In genomic region chr9:117957267-117957666, GRCh38 we compare ENCODE assay signal across 18 cellular contexts.
DNase-seq lines count a peak whose midpoint lies in the region; ATAC-seq, FAIRE-seq and TF ChIP-seq lines count a peak whose summit lies in the region.
"Had no signal": no experiment of that assay in that cellular context is flagged by ENCODE, and none has a peak within 500 bp of the region (broad histone marks: within the 10 kb centered on the region; RNA-seq: fewer than 3 reads in every experiment).

No MANE protein-coding gene starts in this region.

- 55 to 62% (median 59%) methylated on average over 2 of the region's 2 CpGs for WGBS in small intestine, 3 donors

- in situ Hi-C loops in G401 (cut with HindIII; ENCODE audit: low sequenced_read_pairs) = no loop called here

- ATAC-seq in lower lobe of right lung = peak; percentile 78 to 87
- ATAC-seq in activated CD8-positive, alpha-beta memory T cell treated with anti-CD3 and anti-CD28 coated beads, Interleukin-2, amount 10 ng/mL, durations not matched to agents 7 days and 5 days = no peak
- ATAC-seq: activated T-helper 17 cell treated with anti-CD3 and anti-CD28 coated beads, Interleukin-2, amount 50 U/mL, for 72 hours; heart right ventricle had no signal

- H3K4me3 ChIP-seq in lower lobe of right lung = no peak overlapping the region
- no peak overlapping the region for H3K4me3 ChIP-seq in vagina
- no peak overlapping the region for H3K4me3 ChIP-seq in small intestine (ENCODE audit: low read depth in 1 of 2, low read length in 2 of 2)
- H3K4me3 ChIP-seq: heart right ventricle, pancreas, SJCRH30 had no signal

- no peaks in the 10 kb centered on the region for H3K36me3 ChIP-seq in lower lobe of right lung
- H3K36me3 ChIP-seq in vagina = no peaks in the 10 kb centered on the region
- H3K36me3 ChIP-seq in small intestine (ENCODE audit: control insufficient read depth in 2 of 2, insufficient read depth in 2 of 2, low read length in 2 of 2) = no peaks in the 10 kb centered on the region
- H3K36me3 ChIP-seq: BE2C, heart right ventricle, pancreas, SJCRH30 had no signal

- no peaks in the 10 kb centered on the region for H3K36me3 Mint-ChIP-seq in activated T-helper 1 cell treated with anti-CD3 and anti-CD28 coated beads, Interleukin-12 subunit alpha, Interleukin-12 subunit beta, Interleukin-2, Interleukin-4 antibody, amounts not matched to agents 30 ng/mL and 10 ng/mL and 1 ng/mL, durations not matched to agents 14 hours and 24 hours and 36 hours (ENCODE audit: low read depth)
- H3K36me3 Mint-ChIP-seq in activated CD8-positive, alpha-beta memory T cell treated with anti-CD3 and anti-CD28 coated beads, Interleukin-2, amount 10 ng/mL, durations not matched to agents 7 days and 5 days = no peaks in the 10 kb centered on the region
- H3K36me3 Mint-ChIP-seq: activated CD4-positive, alpha-beta memory T cell treated with anti-CD3 and anti-CD28 coated beads for 36 hours had no signal

- H3K4me1 Mint-ChIP-seq in activated T-helper 1 cell treated with anti-CD3 and anti-CD28 coated beads, Interleukin-12 subunit alpha, Interleukin-12 subunit beta, Interleukin-2, Interleukin-4 antibody, amounts not matched to agents 30 ng/mL and 10 ng/mL and 1 ng/mL, durations not matched to agents 14 hours and 24 hours and 36 hours (ENCODE audit: low read depth) = no peaks in the 10 kb centered on the region
- no peaks in the 10 kb centered on the region for H3K4me1 Mint-ChIP-seq in activated CD8-positive, alpha-beta memory T cell treated with anti-CD3 and anti-CD28 coated beads, Interleukin-2, amount 10 ng/mL, durations not matched to agents 7 days and 5 days
- H3K4me1 Mint-ChIP-seq: activated T-helper 17 cell treated with anti-CD3 and anti-CD28 coated beads, Interleukin-2, amount 50 U/mL, for 72 hours had no signal

- TF ChIP-seq CTCF in lower lobe of right lung (IDR thresholded peaks at IDR 0.05) (no peak), vagina (IDR thresholded peaks at IDR 0.05) (no peak)

- no peak for TF ChIP-seq POLR2A in vagina (IDR thresholded peaks at IDR 0.05)

- intact Hi-C loops in lower lobe of right lung (cut with DNase I) (no loop called here), vagina (cut with DNase I) (no loop called here)
- intact Hi-C loops in activated T-helper 1 cell treated with anti-CD3 and anti-CD28 coated beads, Interleukin-12 subunit alpha, Interleukin-12 subunit beta, Interleukin-2, Interleukin-4 antibody, amounts not matched to agents 30 ng/mL and 10 ng/mL and 1 ng/mL, durations not matched to agents 14 hours and 24 hours and 36 hours (cut with micrococcal nuclease) = no loop called here

- H3K4me3 Mint-ChIP-seq in activated T-helper 1 cell treated with anti-CD3 and anti-CD28 coated beads, Interleukin-12 subunit alpha, Interleukin-12 subunit beta, Interleukin-2, Interleukin-4 antibody, amounts not matched to agents 30 ng/mL and 10 ng/mL and 1 ng/mL, durations not matched to agents 14 hours and 24 hours and 36 hours = no peak overlapping the region
- H3K4me3 Mint-ChIP-seq in activated CD8-positive, alpha-beta memory T cell treated with anti-CD3 and anti-CD28 coated beads, Interleukin-2, amount 10 ng/mL, durations not matched to agents 7 days and 5 days = no peak overlapping the region
- H3K4me3 Mint-ChIP-seq: activated CD4-positive, alpha-beta memory T cell treated with anti-CD3 and anti-CD28 coated beads for 36 hours; activated T-helper 17 cell treated with anti-CD3 and anti-CD28 coated beads, Interleukin-2, amount 50 U/mL, for 72 hours; HFFc6 had no signal

- no peaks in the 10 kb centered on the region for H3K9me3 Mint-ChIP-seq in activated T-helper 1 cell treated with anti-CD3 and anti-CD28 coated beads, Interleukin-12 subunit alpha, Interleukin-12 subunit beta, Interleukin-2, Interleukin-4 antibody, amounts not matched to agents 30 ng/mL and 10 ng/mL and 1 ng/mL, durations not matched to agents 14 hours and 24 hours and 36 hours
- no peaks in the 10 kb centered on the region for H3K9me3 Mint-ChIP-seq in activated CD8-positive, alpha-beta memory T cell treated with anti-CD3 and anti-CD28 coated beads, Interleukin-2, amount 10 ng/mL, durations not matched to agents 7 days and 5 days (ENCODE audit: low read depth)
- H3K9me3 Mint-ChIP-seq: activated CD4-positive, alpha-beta memory T cell treated with anti-CD3 and anti-CD28 coated beads for 36 hours; activated T-helper 17 cell treated with anti-CD3 and anti-CD28 coated beads, Interleukin-2, amount 50 U/mL, for 72 hours had no signal

- no peak overlapping the region for H3K27ac Mint-ChIP-seq in activated T-helper 1 cell treated with anti-CD3 and anti-CD28 coated beads, Interleukin-12 subunit alpha, Interleukin-12 subunit beta, Interleukin-2, Interleukin-4 antibody, amounts not matched to agents 30 ng/mL and 10 ng/mL and 1 ng/mL, durations not matched to agents 14 hours and 24 hours and 36 hours
- H3K27ac Mint-ChIP-seq in activated CD8-positive, alpha-beta memory T cell treated with anti-CD3 and anti-CD28 coated beads, Interleukin-2, amount 10 ng/mL, durations not matched to agents 7 days and 5 days = no peak overlapping the region
- H3K27ac Mint-ChIP-seq: activated CD4-positive, alpha-beta memory T cell treated with anti-CD3 and anti-CD28 coated beads for 36 hours; activated T-helper 17 cell treated with anti-CD3 and anti-CD28 coated beads, Interleukin-2, amount 50 U/mL, for 72 hours; HFFc6 had no signal

- H3K27ac ChIP-seq in lower lobe of right lung = no peak overlapping the region
- no peak overlapping the region for H3K27ac ChIP-seq in vagina
- H3K27ac ChIP-seq in small intestine (ENCODE audit: low read depth in 1 of 2, low read length in 1 of 2) = no peak overlapping the region
- H3K27ac ChIP-seq: heart right ventricle, pancreas, SJCRH30 had no signal

- no peak for FAIRE-seq in small intestine (lab: Jason Lieb, UNC)
- FAIRE-seq: pancreas had no signal

- H3K9me3 ChIP-seq in lower lobe of right lung (no peaks in the 10 kb centered on the region), vagina (no peaks in the 10 kb centered on the region), small intestine (ENCODE audit: control insufficient read depth, low read depth) (no peaks in the 10 kb centered on the region)
- H3K9me3 ChIP-seq: BE2C, heart right ventricle, pancreas, SJCRH30 had no signal

- DNase-seq in G401 (ENCODE audit: low spot score) (peak; percentile 48), NCI-H2029 (lab: John Stamatoyannopoulos, UW) (peak; percentile 71), RPMI8226 (peak; percentile 86), lower lobe of right lung (peak; percentile 41), vagina (ENCODE audit: extremely low spot score in 2 of 2) (no peak), small intestine (no peak)
- no peak for DNase-seq in activated T-helper 1 cell treated with anti-CD3 and anti-CD28 coated beads, Interleukin-12 subunit alpha, Interleukin-12 subunit beta, Interleukin-2, Interleukin-4 antibody, amounts not matched to agents 30 ng/mL and 10 ng/mL and 1 ng/mL, durations not matched to agents 14 hours and 24 hours and 36 hours (ENCODE audit: low spot score)
- no peak for DNase-seq in activated CD8-positive, alpha-beta memory T cell treated with anti-CD3 and anti-CD28 coated beads, Interleukin-2, amount 10 ng/mL, durations not matched to agents 7 days and 5 days
- DNase-seq: activated CD4-positive, alpha-beta memory T cell treated with anti-CD3 and anti-CD28 coated beads for 36 hours; amygdala; BE2C; DND-41; heart right ventricle; HFFc6; NK-92 treated with Interleukin-12 subunit alpha and Interleukin-12 subunit beta, amount 100 ng/mL, for 24 hours; pancreas; SJCRH30 had no signal

- no peaks in the 10 kb centered on the region for H3K27me3 Mint-ChIP-seq in activated T-helper 1 cell treated with anti-CD3 and anti-CD28 coated beads, Interleukin-12 subunit alpha, Interleukin-12 subunit beta, Interleukin-2, Interleukin-4 antibody, amounts not matched to agents 30 ng/mL and 10 ng/mL and 1 ng/mL, durations not matched to agents 14 hours and 24 hours and 36 hours (ENCODE audit: insufficient read depth)
- no peaks in the 10 kb centered on the region for H3K27me3 Mint-ChIP-seq in activated CD8-positive, alpha-beta memory T cell treated with anti-CD3 and anti-CD28 coated beads, Interleukin-2, amount 10 ng/mL, durations not matched to agents 7 days and 5 days
- H3K27me3 Mint-ChIP-seq: activated CD4-positive, alpha-beta memory T cell treated with anti-CD3 and anti-CD28 coated beads for 36 hours; activated T-helper 17 cell treated with anti-CD3 and anti-CD28 coated beads, Interleukin-2, amount 50 U/mL, for 72 hours had no signal

- CTCF ChIA-PET in activated CD8-positive, alpha-beta memory T cell treated with anti-CD3 and anti-CD28 coated beads, Interleukin-2, amount 10 ng/mL, durations not matched to agents 7 days and 5 days (lab: Charles Lee) = no interaction called here

- H3K27me3 ChIP-seq in lower lobe of right lung (ENCODE audit: low read depth) = no peaks in the 10 kb centered on the region
- no peaks in the 10 kb centered on the region for H3K27me3 ChIP-seq in vagina
- no peaks in the 10 kb centered on the region for H3K27me3 ChIP-seq in small intestine (ENCODE audit: control insufficient read depth in 2 of 2, insufficient read depth in 2 of 2, low read length in 2 of 2)
- H3K27me3 ChIP-seq: BE2C, heart right ventricle, pancreas, SJCRH30 had no signal

- H3K4me1 ChIP-seq in lower lobe of right lung (no peaks in the 10 kb centered on the region), vagina (no peaks in the 10 kb centered on the region), small intestine (ENCODE audit: control insufficient read depth in 2 of 2, insufficient read depth in 1 of 2, low read depth in 1 of 2, low read length in 1 of 2) (no peaks in the 10 kb centered on the region)
- H3K4me1 ChIP-seq: BE2C, heart right ventricle, pancreas, SJCRH30 had no signal

Comparison
In these comparisons a context has a peak if more than half of its experiments do, and no peak if none do; other contexts are left out.
1. DNase-seq: peak in G401 (single experiment), NCI-H2029 (single experiment), RPMI8226 (single experiment) and lower lobe of right lung (single experiment); none in vagina (0 of 2), activated T-helper 1 cell treated with anti-CD3 and anti-CD28 coated beads, Interleukin-12 subunit alpha, Interleukin-12 subunit beta, Interleukin-2, Interleukin-4 antibody, amounts not matched to agents 30 ng/mL and 10 ng/mL and 1 ng/mL, durations not matched to agents 14 hours and 24 hours and 36 hours (single experiment), activated CD8-positive, alpha-beta memory T cell treated with anti-CD3 and anti-CD28 coated beads, Interleukin-2, amount 10 ng/mL, durations not matched to agents 7 days and 5 days (single experiment) and small intestine (single experiment).